ENCODE assay signal across 20 cellular contexts in genomic region chr11:69376155-69377028, GRCh38.
DNase-seq lines count a peak whose midpoint lies in the region; ATAC-seq and TF ChIP-seq lines count a peak whose summit lies in the region.
"Had no signal": no experiment of that assay in that cellular context is flagged by ENCODE, and none has a peak within 500 bp of the region (broad histone marks: within the 10 kb centered on the region; RNA-seq: fewer than 3 reads in every experiment).

No MANE protein-coding gene starts in this region.

- H3K4me3 ChIP-seq in right atrium auricular region: no peak overlapping the region
- H3K4me3 ChIP-seq in transverse colon: no peak overlapping the region
- H3K4me3 ChIP-seq: heart right ventricle, upper lobe of right lung had no signal

- TF ChIP-seq POLR2A in transverse colon (IDR thresholded peaks at IDR 0.05): no peak

- H3K4me1 Mint-ChIP-seq in activated B cell treated with CpG ODN at 0.5 μM for 24 hours: no peaks in the 10 kb centered on the region
- H3K4me1 Mint-ChIP-seq: activated T-helper 17 cell treated with anti-CD3 and anti-CD28 coated beads, Interleukin-2, amount 50 U/mL, for 72 hours; mesothelial cell of epicardium; stimulated activated naive CD8-positive, alpha-beta T cell treated with anti-CD3 and anti-CD28 coated beads, Interleukin-15, amount 100 ng/mL, for 72 hours; WTC11 had no signal

- WGBS in transverse colon (ENCODE audit: low coverage in 1 of 2), 2 donors: 77% methylated on average over 20 of the region's 20 CpGs; no CpG with 5 or more reads in 1 of the 2 donors

- DNase-seq in cardiac septum (ENCODE audit: low spot score) (peak; percentile 33), right atrium auricular region (ENCODE audit: low spot score) (no peak), activated B cell treated with CpG ODN at 0.5 μM for 24 hours (peak; percentile 5), left colon (peak; percentile 19 to 57), transverse colon (peak; percentile 55), NCI-H1048 (lab: John Stamatoyannopoulos, UW) (no peak), T-helper 9 cell (no peak), amygdala (lab: John Stamatoyannopoulos, UW) (no peak)
- DNase-seq: effector memory CD8-positive, alpha-beta T cell; heart right ventricle; KBM-7; NCI-H524 treated with DMSO at 0.1 percent for 48 hours; retina; SIG-M5; stimulated activated naive CD8-positive, alpha-beta T cell treated with anti-CD3 and anti-CD28 coated beads, Interleukin-15, amount 100 ng/mL, for 72 hours; T-helper 17 cell; upper lobe of right lung had no signal

- H3K36me3 ChIP-seq in right atrium auricular region (no peaks in the 10 kb centered on the region), transverse colon (no peaks in the 10 kb centered on the region)
- H3K36me3 ChIP-seq: heart right ventricle, upper lobe of right lung had no signal

- no peak overlapping the region for H3K27ac Mint-ChIP-seq in activated B cell treated with CpG ODN at 0.5 μM for 24 hours
- H3K27ac Mint-ChIP-seq: activated T-helper 17 cell treated with anti-CD3 and anti-CD28 coated beads, Interleukin-2, amount 50 U/mL, for 72 hours; mesothelial cell of epicardium; T-helper 17 cell had no signal

- H3K4me1 ChIP-seq in right atrium auricular region: no peaks in the 10 kb centered on the region
- peaks cover 14 to 40% (median 32%) of the 10 kb centered on the region in 4 donors for H3K4me1 ChIP-seq in transverse colon

- H3K27me3 ChIP-seq in right atrium auricular region (no peaks in the 10 kb centered on the region), transverse colon (no peaks in the 10 kb centered on the region)
- H3K27me3 ChIP-seq: upper lobe of right lung had no signal

- H3K4me3 Mint-ChIP-seq in activated B cell treated with CpG ODN at 0.5 μM for 24 hours: no peak overlapping the region
- H3K4me3 Mint-ChIP-seq: activated T-helper 17 cell treated with anti-CD3 and anti-CD28 coated beads, Interleukin-2, amount 50 U/mL, for 72 hours; effector memory CD8-positive, alpha-beta T cell; mesothelial cell of epicardium; stimulated activated naive CD8-positive, alpha-beta T cell treated with anti-CD3 and anti-CD28 coated beads, Interleukin-15, amount 100 ng/mL, for 72 hours; T-helper 17 cell; WTC11 had no signal

- H3K9me3 ChIP-seq in right atrium auricular region (no peaks in the 10 kb centered on the region), transverse colon (no peaks in the 10 kb centered on the region)
- H3K9me3 ChIP-seq: heart right ventricle, upper lobe of right lung had no signal

- ATAC-seq in activated B cell treated with CpG ODN at 0.5 μM for 24 hours (ENCODE audit: low read depth) (no peak), left colon (peak; percentile 69)
- ATAC-seq: activated T-helper 17 cell treated with anti-CD3 and anti-CD28 coated beads, Interleukin-2, amount 50 U/mL, for 72 hours; effector memory CD8-positive, alpha-beta T cell; heart right ventricle; stimulated activated naive CD8-positive, alpha-beta T cell treated with anti-CD3 and anti-CD28 coated beads, Interleukin-15, amount 100 ng/mL, for 72 hours; T-helper 17 cell; upper lobe of right lung; WTC11 had no signal

- TF ChIP-seq EP300 in transverse colon (IDR thresholded peaks at IDR 0.05; ENCODE audit: low read depth): no peak

- no peaks in the 10 kb centered on the region for H3K36me3 Mint-ChIP-seq in activated B cell treated with CpG ODN at 0.5 μM for 24 hours (ENCODE audit: low read depth)
- H3K36me3 Mint-ChIP-seq: mesothelial cell of epicardium, WTC11 had no signal

- H3K9me3 Mint-ChIP-seq in activated B cell treated with CpG ODN at 0.5 μM for 24 hours: no peaks in the 10 kb centered on the region
- H3K9me3 Mint-ChIP-seq: activated T-helper 17 cell treated with anti-CD3 and anti-CD28 coated beads, Interleukin-2, amount 50 U/mL, for 72 hours; effector memory CD8-positive, alpha-beta T cell; mesothelial cell of epicardium; stimulated activated naive CD8-positive, alpha-beta T cell treated with anti-CD3 and anti-CD28 coated beads, Interleukin-15, amount 100 ng/mL, for 72 hours; WTC11 had no signal

- in situ Hi-C loops in transverse colon (cut with MboI; ENCODE audit: low pct_ligation_motif_present in 1 of 4, low pct_unique_long_range_greater_than_20kb in 1 of 4, low sequenced_read_pairs in 3 of 4): no loop called here

- POLR2A ChIA-PET in activated B cell treated with CpG ODN at 0.5 μM for 24 hours (lab: Charles Lee): no interaction called here

- peaks cover 4% of the 10 kb centered on the region for H3K27me3 Mint-ChIP-seq in activated B cell treated with CpG ODN at 0.5 μM for 24 hours
- H3K27me3 Mint-ChIP-seq: activated T-helper 17 cell treated with anti-CD3 and anti-CD28 coated beads, Interleukin-2, amount 50 U/mL, for 72 hours; stimulated activated naive CD8-positive, alpha-beta T cell treated with anti-CD3 and anti-CD28 coated beads, Interleukin-15, amount 100 ng/mL, for 72 hours had no signal

- TF ChIP-seq CTCF in right atrium auricular region (IDR thresholded peaks at IDR 0.05): no peak
- no peak for TF ChIP-seq CTCF in activated B cell treated with CpG ODN at 0.5 μM for 24 hours (IDR thresholded peaks at IDR 0.05)
- TF ChIP-seq CTCF in transverse colon (IDR thresholded peaks at IDR 0.05): no peak

- no peak overlapping the region for H3K27ac ChIP-seq in right atrium auricular region
- peak overlapping the region in 2 of 4 donors; percentile 25 to 34 for H3K27ac ChIP-seq in transverse colon
- H3K27ac ChIP-seq: heart right ventricle, upper lobe of right lung had no signal

- intact Hi-C loops in cardiac septum (cut with DNase I): no loop called here
- intact Hi-C loops in activated B cell treated with CpG ODN at 0.5 μM for 24 hours (cut with micrococcal nuclease): no loop called here
- intact Hi-C loops in left colon (cut with DNase I, micrococcal nuclease): no loop called here
- intact Hi-C loops in transverse colon (cut with DNase I; ENCODE audit: low total_unique reads): no loop called here

- CTCF ChIA-PET in activated B cell treated with CpG ODN at 0.5 μM for 24 hours (lab: Charles Lee): no interaction called here

Comparison
In these comparisons a context has a peak if more than half of its experiments do, and no peak if none do; other contexts are left out.
1. DNase-seq: peak in cardiac septum (single experiment), activated B cell treated with CpG ODN at 0.5 μM for 24 hours (single experiment), left colon (2 of 2) and transverse colon (single experiment); none in right atrium auricular region (single experiment), NCI-H1048 (single experiment), T-helper 9 cell (single experiment) and amygdala (0 of 56).